7 cellular contexts compared by ENCODE assay signal in the genomic region with DNA sequence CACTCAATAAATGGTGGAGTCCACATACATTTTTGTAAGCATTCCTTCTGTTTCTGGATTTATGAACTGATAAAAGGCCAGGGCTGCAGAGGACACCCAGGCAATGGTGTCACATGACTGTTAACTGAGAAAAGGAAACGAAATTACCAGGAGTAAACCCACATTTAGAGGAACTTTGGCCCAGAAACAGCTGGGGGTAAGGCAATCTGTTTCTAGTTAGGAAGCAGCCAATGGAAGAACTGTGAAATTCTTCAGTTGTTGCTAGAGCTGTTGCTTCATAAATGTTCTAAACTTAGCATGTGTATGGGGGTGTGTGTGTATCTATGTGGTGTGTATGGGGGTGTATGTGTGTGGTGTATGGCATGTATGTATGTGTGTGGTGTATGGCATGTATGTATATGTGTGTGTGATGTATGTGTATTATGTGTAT. TPM values are rescaled to one million over a fixed set of nuclear protein-coding genes. Genes with fewer than 3 reads are reported as not detected.
DNase-seq lines count a peak whose midpoint lies in the region; ATAC-seq lines count a peak whose summit lies in the region.

No MANE protein-coding gene starts in this region.

- H3K4me3 Mint-ChIP-seq in activated CD4-positive, alpha-beta memory T cell treated with anti-CD3 and anti-CD28 coated beads for 36 hours = no peak overlapping the region

- H3K36me3 Mint-ChIP-seq in activated CD4-positive, alpha-beta memory T cell treated with anti-CD3 and anti-CD28 coated beads for 36 hours = peaks cover 1% of the 10 kb centered on the region

- POLR2A ChIA-PET in activated CD4-positive, alpha-beta memory T cell treated with anti-CD3 and anti-CD28 coated beads for 36 hours (lab: Charles Lee) = interaction anchor here (0.9 to 3.4 kb wide), 6 partner anchors 10 to 86 kb away, joined by 3 to 29 read pairs (median 4); partner anchors contain the start of genes BBIP1, PDCD4 and SHOC2

- DNase-seq in activated CD4-positive, alpha-beta memory T cell treated with anti-CD3 and anti-CD28 coated beads for 36 hours = no peak
- no peak for DNase-seq in left ventricle myocardium superior
- peak; percentile 48 for DNase-seq in superior temporal gyrus (ENCODE audit: extremely low spot score)
- no peak for DNase-seq in DMS114 treated with DMSO at 0.1 percent for 48 hours (lab: John Stamatoyannopoulos, UW; ENCODE audit: unreplicated experiment)
- DNase-seq in activated CD8-positive, alpha-beta memory T cell treated with anti-CD3 and anti-CD28 coated beads for 24 hours = no peak

- intact Hi-C loops in activated CD4-positive, alpha-beta memory T cell treated with anti-CD3 and anti-CD28 coated beads for 36 hours (cut with micrococcal nuclease) = loop anchor here (5.0 to 10.0 kb wide), 2 partner anchors 132 to 445 kb away; no protein-coding TSS in a partner anchor
- intact Hi-C loops in left ventricle myocardium superior (cut with micrococcal nuclease) = no loop called here

- peak; percentile 3 for ATAC-seq in HG03175 (IDR thresholded peaks at IDR 0.05; ENCODE audit: unreplicated experiment)
- peak; percentile 53 for ATAC-seq in left ventricle myocardium superior
- ATAC-seq in GM21737 (IDR thresholded peaks at IDR 0.05; ENCODE audit: unreplicated experiment) = no peak

- peaks cover 82% of the 10 kb centered on the region for H3K4me1 Mint-ChIP-seq in activated CD4-positive, alpha-beta memory T cell treated with anti-CD3 and anti-CD28 coated beads for 36 hours (ENCODE audit: low read depth)

- CTCF ChIA-PET in activated CD4-positive, alpha-beta memory T cell treated with anti-CD3 and anti-CD28 coated beads for 36 hours (lab: Charles Lee) = interaction anchor here (0.8 to 2.4 kb wide), 6 partner anchors 8 to 77 kb away, joined by 3 to 11 read pairs (median 3); partner anchors contain the start of gene PDCD4

- H3K9me3 Mint-ChIP-seq in activated CD4-positive, alpha-beta memory T cell treated with anti-CD3 and anti-CD28 coated beads for 36 hours = peaks cover 3% of the 10 kb centered on the region

- peak overlapping the region; percentile 95 for H3K27ac Mint-ChIP-seq in activated CD4-positive, alpha-beta memory T cell treated with anti-CD3 and anti-CD28 coated beads for 36 hours

- no peaks in the 10 kb centered on the region for H3K27me3 Mint-ChIP-seq in activated CD4-positive, alpha-beta memory T cell treated with anti-CD3 and anti-CD28 coated beads for 36 hours

RNA-seq across cellular contexts. Expression of gene PDCD4, which starts 11.8 kb away (rescaled TPM):
- 100 to 1,000 TPM; 123 to 141 TPM for total RNA-seq in activated CD4-positive, alpha-beta memory T cell treated with anti-CD3 and anti-CD28 coated beads for 36 hours
- 82.4 TPM for total RNA-seq in left ventricle myocardium superior

RNA-seq across cellular contexts. Expression of gene BBIP1, which starts 59.0 kb away (rescaled TPM):
- total RNA-seq in activated CD4-positive, alpha-beta memory T cell treated with anti-CD3 and anti-CD28 coated beads for 36 hours = 10 to 100 TPM; 36.4 to 43.9 TPM
- total RNA-seq in left ventricle myocardium superior = 20.6 TPM

RNA-seq across cellular contexts. Expression of gene SHOC2, which starts 59.4 kb away (rescaled TPM):
- 10 to 100 TPM; 30.7 to 32.5 TPM for total RNA-seq in activated CD4-positive, alpha-beta memory T cell treated with anti-CD3 and anti-CD28 coated beads for 36 hours
- 42.7 TPM for total RNA-seq in left ventricle myocardium superior
